Comparison of ENCODE assay signal across 36 cellular contexts in genomic region chr10:68655620-68656126, GRCh38.
"Had no signal": no experiment of that assay in that cellular context is flagged by ENCODE, and none has a peak within 500 bp of the region (broad histone marks: within the 10 kb centered on the region; RNA-seq: fewer than 3 reads in every experiment).

No MANE protein-coding gene starts in this region.

- H3K36me3 ChIP-seq: adrenal gland, brain microvascular endothelial cell, breast epithelium had no signal

- FAIRE-seq: astrocyte, TTC549 had no signal

- H3K4me1 ChIP-seq: adrenal gland, body of pancreas, breast epithelium had no signal

- H3K27ac ChIP-seq: adrenal gland, body of pancreas, brain microvascular endothelial cell, breast epithelium, cardiac muscle cell, VCaP had no signal

- DNase-seq: activated B cell treated with CpG ODN at 0.5 μM for 24 hours; activated CD4-positive, alpha-beta memory T cell treated with anti-CD3 and anti-CD28 coated beads for 36 hours; activated CD4-positive, alpha-beta T cell treated with anti-CD3 and anti-CD28 coated beads for 4 hours; activated CD4-positive, alpha-beta T cell treated with anti-CD3 and anti-CD28 coated beads, Interleukin-2, amount 10 ng/mL, durations not matched to agents 24 days and 14 days; activated CD4-positive, alpha-beta T cell treated with anti-CD3 and anti-CD28 coated beads, Interleukin-2, amount 50 U/mL, for 1 hour; activated CD4-positive, alpha-beta T cell treated with anti-CD3 and anti-CD28 coated beads, Interleukin-2, amount 50 U/mL, for 4 hours; activated CD4-positive, CD25-positive, alpha-beta regulatory T cell treated with anti-CD3 and anti-CD28 coated beads, Interleukin-2, amount 50 U/mL, for 72 hours; activated CD8-positive, alpha-beta memory T cell treated with anti-CD3 and anti-CD28 coated beads, Interleukin-2, amount 50 U/mL, for 4 hours; activated CD8-positive, alpha-beta T cell treated with anti-CD3 and anti-CD28 coated beads for 36 hours; activated effector memory CD4-positive, alpha-beta T cell treated with anti-CD3 and anti-CD28 coated beads, Interleukin-2, amount 50 U/mL, for 16 hours; activated gamma-delta T cell treated with Interleukin-2 at 50 U/mL for 16 hours; activated naive CD4-positive, alpha-beta T cell; activated naive CD4-positive, alpha-beta T cell treated with anti-CD3 and anti-CD28 coated beads for 36 hours; activated naive CD4-positive, alpha-beta T cell treated with anti-CD3 and anti-CD28 coated beads, Interleukin-2, amount 50 U/mL, for 16 hours; activated naive CD8-positive, alpha-beta T cell treated with anti-CD3 and anti-CD28 coated beads for 36 hours; activated T-cell treated with anti-CD3 and anti-CD28 coated beads for 4 hours; activated T-cell treated with anti-CD3 and anti-CD28 coated beads, Interleukin-2, amount 50 U/mL, for 1 hour; activated T-cell treated with anti-CD3 and anti-CD28 coated beads, Interleukin-2, amount 50 U/mL, for 4 hours; activated T-cell treated with anti-CD3 and anti-CD28 coated beads, Interleukin-2, amount 50 U/mL, for 72 hours; adrenal gland; amniotic stem cell; aorta; body of pancreas; brain microvascular endothelial cell; caudate nucleus; cerebellar nuclear complex; T-helper 1 cell; T-helper 2 cell; T-helper 9 cell had no signal

- ATAC-seq: activated CD8-positive, alpha-beta T cell treated with anti-CD3 and anti-CD28 coated beads for 36 hours; activated naive CD4-positive, alpha-beta T cell treated with anti-CD3 and anti-CD28 coated beads, Interleukin-2, amount 50 U/mL, for 72 hours; activated T-cell treated with anti-CD3 and anti-CD28 coated beads, Interleukin-2, amount 50 U/mL, for 4 hours; activated T-cell treated with anti-CD3 and anti-CD28 coated beads, Interleukin-2, amount 50 U/mL, for 72 hours; activated T-helper 17 cell treated with anti-CD3 and anti-CD28 coated beads, Interleukin-2, amount 50 U/mL, for 72 hours; body of pancreas had no signal

- H3K9me3 ChIP-seq: adrenal gland, body of pancreas, breast epithelium had no signal

- H3K27me3 ChIP-seq: adrenal gland, body of pancreas, brain microvascular endothelial cell, breast epithelium, cardiac muscle cell had no signal

- H3K4me3 ChIP-seq: adrenal gland, body of pancreas, breast epithelium, cardiac muscle cell had no signal
